In genomic region chr12:49646871-49647270, GRCh38 we compare ENCODE assay signal across 1 cellular context.
TF ChIP-seq lines count a peak whose summit lies in the region.

No MANE protein-coding gene starts in this region.

TF ChIP-seq in endothelial cell of umbilical vein, 7 proteins besides CTCF, POLR2A, EP300 and RAD21:
- TF ChIP-seq POLR2AphosphoS5 (IDR thresholded peaks at IDR 0.05; ENCODE audit: insufficient read depth, low read depth, low read length) (no peak), GATA2 (IDR thresholded peaks at IDR 0.05; ENCODE audit: insufficient read depth, insufficient read length, low read depth, low read length) (no peak), EZH2 (IDR thresholded peaks at IDR 0.05; ENCODE audit: borderline replicate concordance, low read depth, low read length, severe bottlenecking) (no peak), JUN (IDR thresholded peaks at IDR 0.05; ENCODE audit: borderline replicate concordance, insufficient read depth, insufficient read length, low read depth) (no peak), FOS (IDR thresholded peaks at IDR 0.05; ENCODE audit: borderline replicate concordance, insufficient read depth, low read length) (no peak), MYC (IDR thresholded peaks at IDR 0.05; ENCODE audit: low read depth, low read length) (no peak)
- TF ChIP-seq, protein P1, sequence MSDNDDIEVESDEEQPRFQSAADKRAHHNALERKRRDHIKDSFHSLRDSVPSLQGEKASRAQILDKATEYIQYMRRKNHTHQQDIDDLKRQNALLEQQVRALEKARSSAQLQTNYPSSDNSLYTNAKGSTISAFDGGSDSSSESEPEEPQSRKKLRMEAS (IDR thresholded peaks at IDR 0.05; ENCODE audit: insufficient read depth, insufficient read length) = no peak
